ENCODE assay signal across 1 cellular context in genomic region chr1:33007190-33008050, GRCh38.
TF ChIP-seq lines count a peak whose summit lies in the region.

No MANE protein-coding gene starts in this region.

TF ChIP-seq in K562, 482 proteins besides CTCF, POLR2A, EP300 and RAD21 (continued from another document and continues in another):
- TF ChIP-seq CREM (IDR thresholded peaks at IDR 0.05; ENCODE audit: low read depth) = peak; percentile 54
- TF ChIP-seq WHSC1 (IDR thresholded peaks at IDR 0.05; ENCODE audit: low read length) = no peak
- TF ChIP-seq CEBPB (tag; IDR thresholded peaks at IDR 0.05) = peak; percentile 30; the same call in 1 of the 2 replicates
- no peak for TF ChIP-seq GMEB1 (CRISPR knock-in tag; IDR thresholded peaks at IDR 0.05)
- no peak for TF ChIP-seq ZBTB9 (CRISPR knock-in tag; IDR thresholded peaks at IDR 0.05)
- no peak for TF ChIP-seq SP1 (CRISPR knock-in tag; IDR thresholded peaks at IDR 0.05)
- TF ChIP-seq ZBTB43 (CRISPR knock-in tag; IDR thresholded peaks at IDR 0.05) = no peak
- TF ChIP-seq NCOR1 (IDR thresholded peaks at IDR 0.05) = no peak
- TF ChIP-seq E2F6 (IDR thresholded peaks at IDR 0.05; ENCODE audit: borderline replicate concordance in 1 of 2, extremely low read depth in 1 of 2, insufficient read depth in 1 of 2, insufficient read length in 1 of 2, low read depth in 1 of 2, low read length in 1 of 2, poor library complexity in 1 of 2, severe bottlenecking in 1 of 2) = no peak
- no peak for TF ChIP-seq ATF6 (CRISPR knock-in tag; IDR thresholded peaks at IDR 0.05)
- no peak for TF ChIP-seq TSHZ1 (CRISPR knock-in tag; IDR thresholded peaks at IDR 0.05)
- no peak for TF ChIP-seq DIDO1 (tag; IDR thresholded peaks at IDR 0.05; ENCODE audit: low read depth)
- peak; percentile 84 for TF ChIP-seq FOSL1 (tag; conservative IDR thresholded peaks at IDR 0.05)
- TF ChIP-seq RFX7 (CRISPR knock-in tag; IDR thresholded peaks at IDR 0.05) = no peak
- TF ChIP-seq CXXC5 (CRISPR knock-in tag; IDR thresholded peaks at IDR 0.05) = no peak
- no peak for TF ChIP-seq POLR2AphosphoS5 (IDR thresholded peaks at IDR 0.05; ENCODE audit: control insufficient read depth, insufficient read depth, low read depth, low read length)
- no peak for TF ChIP-seq TEAD1 (CRISPR knock-in tag; IDR thresholded peaks at IDR 0.05)
- TF ChIP-seq HDAC6 (IDR thresholded peaks at IDR 0.05; ENCODE audit: low read depth, low read length) = no peak
- TF ChIP-seq NFRKB (IDR thresholded peaks at IDR 0.05; ENCODE audit: low read depth) = no peak
- no peak for TF ChIP-seq PCBP2 (IDR thresholded peaks at IDR 0.05; ENCODE audit: low read depth, low read length, poor library complexity, severe bottlenecking)
- no peak for TF ChIP-seq NFATC3 (IDR thresholded peaks at IDR 0.05)
- no peak for TF ChIP-seq HEY1 (CRISPR knock-in tag; IDR thresholded peaks at IDR 0.05; ENCODE audit: borderline replicate concordance)
- TF ChIP-seq SREBF1 (IDR thresholded peaks at IDR 0.05; ENCODE audit: borderline replicate concordance, low read depth, low read length) = no peak
- no peak for TF ChIP-seq PRPF4 (IDR thresholded peaks at IDR 0.05; ENCODE audit: insufficient read depth, low read depth, low read length, poor library complexity, severe bottlenecking)
- TF ChIP-seq ETV1 (tag; conservative IDR thresholded peaks at IDR 0.05; ENCODE audit: low read depth) = no peak
- TF ChIP-seq ZNF764 (CRISPR knock-in tag; IDR thresholded peaks at IDR 0.05; ENCODE audit: low read depth) = no peak
- no peak; the same call in 1 of the 2 replicates for TF ChIP-seq KLF16 (IDR thresholded peaks at IDR 0.05)
- TF ChIP-seq MBD2 (IDR thresholded peaks at IDR 0.05; ENCODE audit: borderline replicate concordance, low read depth) = no peak
- no peak for TF ChIP-seq CBX5 (IDR thresholded peaks at IDR 0.05; ENCODE audit: borderline replicate concordance, low read depth)
- TF ChIP-seq ATF3 (IDR thresholded peaks at IDR 0.05) = peak; percentile 29; the same call in 1 of the 2 replicates
- no peak for TF ChIP-seq ATF3 (CRISPR knock-in tag; conservative IDR thresholded peaks at IDR 0.05)
- no peak for TF ChIP-seq IRF2 (CRISPR knock-in tag; IDR thresholded peaks at IDR 0.05)
- no peak for TF ChIP-seq STAT5A (IDR thresholded peaks at IDR 0.05; ENCODE audit: borderline replicate concordance, low read length)
- no peak for TF ChIP-seq CLOCK (CRISPR knock-in tag; IDR thresholded peaks at IDR 0.05; ENCODE audit: borderline replicate concordance)
- no peak for TF ChIP-seq IFI16 (CRISPR knock-in tag; IDR thresholded peaks at IDR 0.05)
- TF ChIP-seq ZNF639 (CRISPR knock-in tag; conservative IDR thresholded peaks at IDR 0.05 in 1 of 2, IDR thresholded peaks at IDR 0.05 in 1 of 2) = 0 out of 4 replicates have a peak, but pooled peaks of 1 of the 2 experiments have one; percentile 19
- TF ChIP-seq POLR2AphosphoS2 (IDR thresholded peaks at IDR 0.05; ENCODE audit: low read length) = peak; percentile 66; the same call in 1 of the 2 replicates
